In the genomic region with DNA sequence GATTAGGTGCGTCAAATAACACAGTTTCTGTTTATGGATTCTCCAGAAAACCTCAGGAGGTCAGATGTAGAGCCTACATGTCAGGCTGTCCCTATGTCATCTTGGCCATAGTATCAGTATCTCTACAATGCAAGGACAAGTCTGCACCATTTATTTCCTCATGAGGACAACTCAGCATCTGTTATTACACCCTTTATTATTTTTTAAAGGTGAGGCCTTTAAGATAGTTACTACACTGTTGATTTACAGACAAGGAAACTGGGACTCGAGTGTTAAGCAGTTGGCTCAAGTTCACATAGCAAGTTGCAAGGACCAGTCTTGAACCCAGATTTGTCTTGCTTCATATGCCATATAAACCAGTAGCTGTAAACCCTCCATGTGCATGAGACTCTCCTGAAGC, we compare ENCODE assay signal across 15 cellular contexts. TPM values are rescaled to one million over a fixed set of nuclear protein-coding genes. Genes with fewer than 3 reads are reported as not detected.
DNase-seq lines count a peak whose midpoint lies in the region; ATAC-seq, FAIRE-seq and TF ChIP-seq lines count a peak whose summit lies in the region.
"Had no signal": no experiment of that assay in that cellular context is flagged by ENCODE, and none has a peak within 500 bp of the region (broad histone marks: within the 10 kb centered on the region; RNA-seq: fewer than 3 reads in every experiment).

No MANE protein-coding gene starts in this region.

- no peak for DNase-seq in activated T-cell treated with anti-CD3 and anti-CD28 coated beads, Interleukin-2, amount 50 U/mL, for 72 hours
- DNase-seq in activated T-cell treated with anti-CD3 and anti-CD28 coated beads, Interleukin-2, amount 50 U/mL, for 1 hour: no peak
- no peak for DNase-seq in GM23338 (ENCODE audit: low spot score)
- DNase-seq in endothelial cell of umbilical vein (ENCODE audit: low read depth, low spot score): no peak
- DNase-seq in naive thymus-derived CD4-positive, alpha-beta T cell: no peak
- no peak for DNase-seq in central memory CD4-positive, alpha-beta T cell
- DNase-seq in left cardiac atrium: no peak
- no peak for DNase-seq in frontal cortex (ENCODE audit: low spot score in 2 of 2)
- DNase-seq: NCI-H526 had no signal

- H3K9me2 ChIP-seq in GM23338 (ENCODE audit: insufficient read depth): no peaks in the 10 kb centered on the region

- H3K9me1 ChIP-seq in endothelial cell of umbilical vein (replicated peaks; ENCODE audit: control insufficient read depth, extremely low read depth, insufficient read depth, low read length): no peaks in the 10 kb centered on the region

- POLR2A ChIA-PET in endothelial cell of umbilical vein (lab: Charles Lee): no interaction called here
- POLR2A ChIA-PET in naive thymus-derived CD4-positive, alpha-beta T cell (lab: Charles Lee): no interaction called here

- no peaks in the 10 kb centered on the region for H3K4me1 ChIP-seq in GM23338 (ENCODE audit: insufficient read depth)
- H3K4me1 ChIP-seq in endothelial cell of umbilical vein (ENCODE audit: control insufficient read depth, extremely low read depth, insufficient read depth, low read length): peaks cover 3% of the 10 kb centered on the region
- H3K4me1 ChIP-seq in naive thymus-derived CD4-positive, alpha-beta T cell (ENCODE audit: control insufficient read depth in 2 of 2, insufficient read depth in 2 of 2, low read length in 2 of 2): no peaks in the 10 kb centered on the region

- peaks cover 3 to 6% of the 10 kb centered on the region in 2 donors for H3K9me3 Mint-ChIP-seq in activated T-cell treated with anti-CD3 and anti-CD28 coated beads, Interleukin-2, amount 50 U/mL, for 72 hours
- no peaks in the 10 kb centered on the region for H3K9me3 Mint-ChIP-seq in GM23338
- peaks cover 3 to 11% (median 6%) of the 10 kb centered on the region in 11 donors for H3K9me3 Mint-ChIP-seq in naive thymus-derived CD4-positive, alpha-beta T cell

- H3K9ac ChIP-seq in endothelial cell of umbilical vein (replicated peaks; ENCODE audit: extremely low read depth, insufficient read depth, low read length): no peak overlapping the region

- peak overlapping the region; percentile 11 to 80 for H3K4me3 Mint-ChIP-seq in activated T-cell treated with anti-CD3 and anti-CD28 coated beads, Interleukin-2, amount 50 U/mL, for 72 hours
- no peak overlapping the region for H3K4me3 Mint-ChIP-seq in GM23338
- peak overlapping the region; percentile 17 to 84 (median 72) for H3K4me3 Mint-ChIP-seq in naive thymus-derived CD4-positive, alpha-beta T cell

- H2AFZ ChIP-seq in GM23338 (peak overlapping the region; percentile 28; the same call in 1 of the 2 replicates), endothelial cell of umbilical vein (ENCODE audit: low read depth, low read length) (no peak overlapping the region)

- H3K36me3 ChIP-seq in GM23338 (ENCODE audit: insufficient read depth): no peaks in the 10 kb centered on the region
- H3K36me3 ChIP-seq in endothelial cell of umbilical vein (ENCODE audit: control insufficient read depth in 2 of 2, extremely low read depth in 1 of 2, insufficient read depth in 2 of 2, low read length in 2 of 2): no peaks in the 10 kb centered on the region
- H3K36me3 ChIP-seq in naive thymus-derived CD4-positive, alpha-beta T cell (ENCODE audit: control insufficient read depth in 2 of 3, insufficient read depth in 3 of 3, low read length in 3 of 3): no peaks in the 10 kb centered on the region
- H3K36me3 ChIP-seq: HAP-1 had no signal

- H3K4me1 Mint-ChIP-seq in activated T-cell treated with anti-CD3 and anti-CD28 coated beads, Interleukin-2, amount 50 U/mL, for 72 hours (ENCODE audit: low read depth): peaks cover 10% of the 10 kb centered on the region
- H3K4me1 Mint-ChIP-seq in GM23338: peaks cover 12% of the 10 kb centered on the region
- H3K4me1 Mint-ChIP-seq in naive thymus-derived CD4-positive, alpha-beta T cell: peaks cover 0 to 14% (median 7%) of the 10 kb centered on the region in 7 donors

- H3K9me3 ChIP-seq in endothelial cell of umbilical vein (replicated peaks; ENCODE audit: control insufficient read depth, insufficient read depth, low read length): no peaks in the 10 kb centered on the region
- H3K9me3 ChIP-seq in naive thymus-derived CD4-positive, alpha-beta T cell (ENCODE audit: control insufficient read depth in 2 of 3, low read length in 3 of 3): no peaks in the 10 kb centered on the region

- H3K4me2 ChIP-seq in GM23338 (no peak overlapping the region), endothelial cell of umbilical vein (ENCODE audit: insufficient read depth, low read length) (no peak overlapping the region)

- peak; percentile 50 for FAIRE-seq in endothelial cell of umbilical vein (lab: Jason Lieb, UNC)
- no peak for FAIRE-seq in frontal cortex (lab: Jason Lieb, UNC)
- FAIRE-seq: GM12878, GM18507 had no signal

- H3K79me2 ChIP-seq in GM23338 (replicated peaks; ENCODE audit: insufficient read depth): no peaks in the 10 kb centered on the region
- no peaks in the 10 kb centered on the region for H3K79me2 ChIP-seq in endothelial cell of umbilical vein (ENCODE audit: control insufficient read depth, insufficient read depth, low read length)

- H3F3A ChIP-seq in GM23338 (replicated peaks; ENCODE audit: low read depth): no peaks in the 10 kb centered on the region

- TF ChIP-seq POLR2A in endothelial cell of umbilical vein (IDR thresholded peaks at IDR 0.05; ENCODE audit: low read depth, low read length): no peak

- no TSS peak for BruUV-seq in endothelial cell of umbilical vein (replicated peaks; lab: Mats Ljungman, UMichigan)

- H3K27ac ChIP-seq in GM23338 (ENCODE audit: low read depth): no peak overlapping the region
- no peak overlapping the region for H3K27ac ChIP-seq in endothelial cell of umbilical vein (ENCODE audit: insufficient read depth, low read depth, low read length)
- H3K27ac ChIP-seq in naive thymus-derived CD4-positive, alpha-beta T cell (ENCODE audit: low read depth, low read length): no peak overlapping the region
- H3K27ac ChIP-seq: RWPE1 had no signal

- ATAC-seq in activated T-cell treated with anti-CD3 and anti-CD28 coated beads, Interleukin-2, amount 50 U/mL, for 72 hours (replicated peaks in 1 of 2): no peak
- ATAC-seq in GM23338 (no peak), left cardiac atrium (no peak)
- no peak for ATAC-seq in naive thymus-derived CD4-positive, alpha-beta T cell

- CTCF ChIA-PET in endothelial cell of umbilical vein (lab: Charles Lee): interaction anchor here (0.9 to 3.5 kb wide), 4 partner anchors 8 to 108 kb away, joined by 3 to 18 read pairs (median 10); no protein-coding TSS in a partner anchor
- CTCF ChIA-PET in naive thymus-derived CD4-positive, alpha-beta T cell (lab: Charles Lee): no interaction called here

- H3K27ac Mint-ChIP-seq in activated T-cell treated with anti-CD3 and anti-CD28 coated beads, Interleukin-2, amount 50 U/mL, for 72 hours: no peak overlapping the region
- no peak overlapping the region for H3K27ac Mint-ChIP-seq in GM23338
- H3K27ac Mint-ChIP-seq in naive thymus-derived CD4-positive, alpha-beta T cell: no peak overlapping the region
- H3K27ac Mint-ChIP-seq: IgD-negative memory B cell had no signal

- H4K20me1 ChIP-seq in GM23338 (replicated peaks; ENCODE audit: insufficient read depth): no peaks in the 10 kb centered on the region
- no peaks in the 10 kb centered on the region for H4K20me1 ChIP-seq in endothelial cell of umbilical vein (replicated peaks; ENCODE audit: control insufficient read depth, extremely low read depth, insufficient read depth, low read length)

- intact Hi-C loops in endothelial cell of umbilical vein (cut with micrococcal nuclease) (no loop called here), left cardiac atrium (cut with DNase I) (no loop called here)
- intact Hi-C loops in naive thymus-derived CD4-positive, alpha-beta T cell (cut with micrococcal nuclease): no loop called here

- H3K27me3 Mint-ChIP-seq in activated T-cell treated with anti-CD3 and anti-CD28 coated beads, Interleukin-2, amount 50 U/mL, for 72 hours (ENCODE audit: low read depth): peaks cover 51% of the 10 kb centered on the region
- peaks cover 7% of the 10 kb centered on the region for H3K27me3 Mint-ChIP-seq in GM23338 (ENCODE audit: insufficient read depth, low read depth, poor library complexity)
- peaks cover 30 to 69% (median 53%) of the 10 kb centered on the region in 5 donors for H3K27me3 Mint-ChIP-seq in naive thymus-derived CD4-positive, alpha-beta T cell

- H3K4me3 ChIP-seq in GM23338: no peak overlapping the region
- H3K4me3 ChIP-seq in endothelial cell of umbilical vein (replicated peaks in 1 of 3; ENCODE audit: insufficient read depth in 1 of 3, low read depth in 1 of 3, low read length in 3 of 3): no peak overlapping the region
- H3K4me3 ChIP-seq in naive thymus-derived CD4-positive, alpha-beta T cell (ENCODE audit: low read length): no peak overlapping the region
- H3K4me3 ChIP-seq: GM12878, HAP-1 had no signal

- H3K27me3 ChIP-seq in GM23338 (ENCODE audit: insufficient read depth) (0 out of 2 replicates have a peak, but pooled peaks cover 4% of the 10 kb centered on the region), endothelial cell of umbilical vein (ENCODE audit: control insufficient read depth in 2 of 2, insufficient read depth in 2 of 2, low read length in 2 of 2) (peaks cover 45 to 61% of the 10 kb centered on the region in 2 experiments)
- no peaks in the 10 kb centered on the region for H3K27me3 ChIP-seq in naive thymus-derived CD4-positive, alpha-beta T cell (ENCODE audit: control insufficient read depth in 2 of 2, insufficient read depth in 2 of 2, low read length in 2 of 2)

- H3K36me3 Mint-ChIP-seq in activated T-cell treated with anti-CD3 and anti-CD28 coated beads, Interleukin-2, amount 50 U/mL, for 72 hours (ENCODE audit: insufficient read depth in 2 of 2): peaks cover 4% of the 10 kb centered on the region in 2 donors
- H3K36me3 Mint-ChIP-seq in GM23338 (ENCODE audit: low read depth): no peaks in the 10 kb centered on the region
- H3K36me3 Mint-ChIP-seq in naive thymus-derived CD4-positive, alpha-beta T cell: peaks cover 0 to 7% (median 4%) of the 10 kb centered on the region in 5 donors

- dilution Hi-C loops in endothelial cell of umbilical vein (cut with MboI; ENCODE audit: extremely low pct_ligation_motif_present, low sequenced_read_pairs): no loop called here

- TF ChIP-seq CTCF in GM23338 (conservative IDR thresholded peaks at IDR 0.05; ENCODE audit: low read depth in 2 of 2): no peak
- TF ChIP-seq CTCF in endothelial cell of umbilical vein (IDR thresholded peaks at IDR 0.05; ENCODE audit: extremely low read depth in 1 of 2, insufficient read depth in 1 of 2, low read depth in 1 of 2, low read length in 2 of 2): no peak

RNA-seq across cellular contexts. Expression of gene PPA1, which starts 23.2 kb away (rescaled TPM):
- 100 to 1,000 TPM; 274 to 290 TPM for total RNA-seq in activated T-cell treated with anti-CD3 and anti-CD28 coated beads, Interleukin-2, amount 50 U/mL, for 72 hours
- total RNA-seq in GM23338 (2014; rRNA removed; shearing (Covaris generic)): 135 and 178 TPM in 2 replicates
- polyA plus RNA-seq in GM23338 (2016; fragmentation: Nextera tagmentation; extraction: Ambion mirVana) (206 and 228 TPM in 2 replicates), endothelial cell of umbilical vein (48.5 and 63.5 TPM in 2 replicates)
- total RNA-seq in endothelial cell of umbilical vein (115 and 140 TPM in 2 replicates), left cardiac atrium (100 to 1,000 TPM; 113 to 118 TPM), frontal cortex (351 TPM)
- 108 and 109 TPM in 2 replicates for polyA plus RNA-seq in endothelial cell of umbilical vein (2011; cell fraction: cytosol; rRNA removed)
- polyA plus RNA-seq in endothelial cell of umbilical vein (2011; cell fraction: nucleus; rRNA removed): 45.8 and 59.1 TPM in 2 replicates
- polyA plus RNA-seq in endothelial cell of umbilical vein (2012): 187 and 200 TPM in 2 replicates
- 62.0 and 80.5 TPM in 2 replicates for polyA minus RNA-seq in endothelial cell of umbilical vein
- polyA minus RNA-seq in endothelial cell of umbilical vein (2011; cell fraction: cytosol; rRNA and poly(A)+ RNA removed): 145 TPM
- polyA minus RNA-seq in endothelial cell of umbilical vein (2011; cell fraction: nucleus; rRNA and poly(A)+ RNA removed): 32.3 and 60.3 TPM in 2 replicates
- total RNA-seq in naive thymus-derived CD4-positive, alpha-beta T cell: 100 to 1,000 TPM in 1 of 5 experiments, 10 to 100 TPM in 4; 51.9 to 175 (median 69.6) TPM
- 100 to 1,000 TPM; 153 to 179 TPM for polyA plus RNA-seq in naive thymus-derived CD4-positive, alpha-beta T cell

RNA-seq across cellular contexts. Expression of gene NPFFR1, which starts 27.3 kb away (rescaled TPM):
- under 1 TPM in 1 of 2 donors, not detected in 1; 0.02 TPM for total RNA-seq in activated T-cell treated with anti-CD3 and anti-CD28 coated beads, Interleukin-2, amount 50 U/mL, for 72 hours
- 0.03 and 0.08 TPM in 2 replicates for total RNA-seq in GM23338 (2014; rRNA removed; shearing (Covaris generic))
- polyA plus RNA-seq in GM23338 (2016; fragmentation: Nextera tagmentation; extraction: Ambion mirVana) (0.05 TPM in 1 of 2 replicates, not detected in the other), endothelial cell of umbilical vein (not detected in 2 replicates)
- total RNA-seq in endothelial cell of umbilical vein (not detected in 2 replicates), left cardiac atrium (under 1 TPM; 0.05 to 0.12 TPM), frontal cortex (1.2 TPM)
- not detected in 2 replicates for polyA plus RNA-seq in endothelial cell of umbilical vein (2011; cell fraction: cytosol; rRNA removed)
- polyA plus RNA-seq in endothelial cell of umbilical vein (2011; cell fraction: nucleus; rRNA removed): not detected in 2 replicates
- polyA plus RNA-seq in endothelial cell of umbilical vein (2012): not detected in 2 replicates
- not detected in 2 replicates for polyA minus RNA-seq in endothelial cell of umbilical vein
- polyA minus RNA-seq in endothelial cell of umbilical vein (2011; cell fraction: cytosol; rRNA and poly(A)+ RNA removed): not detected
- not detected in 2 replicates for polyA minus RNA-seq in endothelial cell of umbilical vein (2011; cell fraction: nucleus; rRNA and poly(A)+ RNA removed)
- total RNA-seq in naive thymus-derived CD4-positive, alpha-beta T cell: under 1 TPM in 1 of 5 experiments, not detected in 4; 0.05 TPM
- polyA plus RNA-seq in naive thymus-derived CD4-positive, alpha-beta T cell: not detected
- total RNA-seq: GM12878, OCI-LY7 had no signal
- polyA plus RNA-seq: IgD-negative memory B cell had no signal
